In genomic region chr11:132475046-132475445, GRCh38 we compare ENCODE assay signal across 32 cellular contexts.
"Had no signal": no experiment of that assay in that cellular context is flagged by ENCODE, and none has a peak within 500 bp of the region (broad histone marks: within the 10 kb centered on the region; RNA-seq: fewer than 3 reads in every experiment).

No MANE protein-coding gene starts in this region.

- H3K27ac Mint-ChIP-seq: activated B cell treated with CpG ODN at 0.5 μM for 24 hours; activated CD8-positive, alpha-beta T cell treated with anti-CD3 and anti-CD28 coated beads, Interleukin-2, amount 10 ng/mL, durations not matched to agents 7 days and 5 days; activated naive CD4-positive, alpha-beta T cell treated with anti-CD3 and anti-CD28 coated beads, Interleukin-2, amount 50 U/mL, for 72 hours; activated T-cell treated with anti-CD3 and anti-CD28 coated beads, Interleukin-2, amount 50 U/mL, for 72 hours; effector memory CD8-positive, alpha-beta T cell; immature natural killer cell; mesothelial cell of epicardium; naive B cell; stimulated activated naive B cell treated with anti-CD40 and anti-IgM and Interleukin-4, amounts not matched to agents 10 μg/mL and 1 μg/mL and 100 μg/mL, for 72 hours; T-helper 2 cell treated with Interferon-gamma antibody and Interleukin-4, amounts not matched to agents 5 μg/mL and 100 μg/mL, for 36 hours had no signal

- ATAC-seq: activated CD8-positive, alpha-beta T cell treated with anti-CD3 and anti-CD28 coated beads, Interleukin-2, amount 10 ng/mL, durations not matched to agents 7 days and 5 days; activated naive CD4-positive, alpha-beta T cell treated with anti-CD3 and anti-CD28 coated beads, Interleukin-2, amount 50 U/mL, for 72 hours; activated T-cell treated with anti-CD3 and anti-CD28 coated beads, Interleukin-2, amount 50 U/mL, for 72 hours; effector memory CD8-positive, alpha-beta T cell; gastroesophageal sphincter; left colon; pancreas; stimulated activated naive B cell treated with anti-CD40 and anti-IgM and Interleukin-4, amounts not matched to agents 10 μg/mL and 1 μg/mL and 100 μg/mL, for 72 hours had no signal

- H3K4me1 Mint-ChIP-seq: activated B cell treated with CpG ODN at 0.5 μM for 24 hours; immature natural killer cell; mesothelial cell of epicardium; naive B cell; stimulated activated naive B cell treated with anti-CD40 and anti-IgM and Interleukin-4, amounts not matched to agents 10 μg/mL and 1 μg/mL and 100 μg/mL, for 72 hours had no signal

- H3K36me3 Mint-ChIP-seq: immature natural killer cell; mesothelial cell of epicardium; naive B cell; stimulated activated naive B cell treated with anti-CD40 and anti-IgM and Interleukin-4, amounts not matched to agents 10 μg/mL and 1 μg/mL and 100 μg/mL, for 72 hours had no signal

- H3K27me3 Mint-ChIP-seq: activated B cell treated with CpG ODN at 0.5 μM for 24 hours; naive B cell; stimulated activated naive B cell treated with anti-CD40 and anti-IgM and Interleukin-4, amounts not matched to agents 10 μg/mL and 1 μg/mL and 100 μg/mL, for 72 hours had no signal

- H3K27ac ChIP-seq: coronary artery, gastroesophageal sphincter, hepatocyte, pancreas, prostate gland, sigmoid colon, stomach, thyroid gland, upper lobe of left lung had no signal

- H2AFZ ChIP-seq: hepatocyte had no signal

- H3K4me3 ChIP-seq: coronary artery, gastroesophageal sphincter, hepatocyte, pancreas, prostate gland, sigmoid colon, smooth muscle cell, stomach, thyroid gland, upper lobe of left lung had no signal

- H3K36me3 ChIP-seq: gastroesophageal sphincter, pancreas, prostate gland, sigmoid colon, stomach, thyroid gland, upper lobe of left lung had no signal

- H3K4me2 ChIP-seq: hepatocyte, smooth muscle cell had no signal

- H3K79me2 ChIP-seq: hepatocyte had no signal

- DNase-seq: activated B cell treated with CpG ODN at 0.5 μM for 24 hours; activated CD8-positive, alpha-beta T cell treated with anti-CD3 and anti-CD28 coated beads, Interleukin-2, amount 10 ng/mL, durations not matched to agents 7 days and 5 days; activated naive CD4-positive, alpha-beta T cell; activated T-cell treated with anti-CD3 and anti-CD28 coated beads for 4 hours; activated T-cell treated with anti-CD3 and anti-CD28 coated beads, Interleukin-2, amount 50 U/mL, for 72 hours; anterior cingulate cortex; cerebellar nuclear complex; effector memory CD8-positive, alpha-beta T cell; erythroblast; immature natural killer cell; kidney; left colon; naive B cell; nucleus accumbens; pancreas; retina; sigmoid colon; stimulated activated CD4-positive, alpha-beta T cell treated with anti-CD3 and anti-CD28 coated beads, Interleukin-1b, Interleukin-23, amount 100 ng/mL, for 48 hours; stimulated activated CD4-positive, alpha-beta T cell treated with anti-CD3 and anti-CD28 coated beads, Interleukin-4, amount 100 ng/mL, for 4 hours; stimulated activated naive B cell treated with anti-CD40 and anti-IgM and Interleukin-4, amounts not matched to agents 10 μg/mL and 1 μg/mL and 100 μg/mL, for 72 hours; stomach; T-helper 1 cell; thyroid gland; upper lobe of left lung had no signal

- H3K27me3 ChIP-seq: gastroesophageal sphincter, hepatocyte, pancreas, sigmoid colon, stomach, thyroid gland, upper lobe of left lung had no signal

- H3K4me1 ChIP-seq: pancreas, prostate gland, thyroid gland, upper lobe of left lung had no signal

- H3K4me3 Mint-ChIP-seq: activated B cell treated with CpG ODN at 0.5 μM for 24 hours; activated CD8-positive, alpha-beta T cell treated with anti-CD3 and anti-CD28 coated beads, Interleukin-2, amount 10 ng/mL, durations not matched to agents 7 days and 5 days; activated T-cell treated with anti-CD3 and anti-CD28 coated beads, Interleukin-2, amount 50 U/mL, for 72 hours; effector memory CD8-positive, alpha-beta T cell; immature natural killer cell; mesothelial cell of epicardium; naive B cell; stimulated activated naive B cell treated with anti-CD40 and anti-IgM and Interleukin-4, amounts not matched to agents 10 μg/mL and 1 μg/mL and 100 μg/mL, for 72 hours; T-helper 2 cell treated with Interferon-gamma antibody and Interleukin-4, amounts not matched to agents 5 μg/mL and 100 μg/mL, for 36 hours had no signal

- H3K9me3 ChIP-seq: gastroesophageal sphincter, pancreas, prostate gland, sigmoid colon, stomach, thyroid gland, upper lobe of left lung had no signal
